Comparison of ENCODE assay signal across 8 cellular contexts in genomic region chr4:25938251-25939186, GRCh38. TPM values are rescaled to one million over a fixed set of nuclear protein-coding genes. Genes with fewer than 3 reads are reported as not detected.
DNase-seq lines count a peak whose midpoint lies in the region; ATAC-seq, FAIRE-seq and TF ChIP-seq lines count a peak whose summit lies in the region.

No MANE protein-coding gene starts in this region.

- no peak for FAIRE-seq in D721Med (lab: Jason Lieb, UNC)

- peak overlapping the region; percentile 31 for H3K4me3 Mint-ChIP-seq in activated T-cell treated with anti-CD3 and anti-CD28 coated beads, Interleukin-2, amount 50 U/mL, for 4 hours
- H3K4me3 Mint-ChIP-seq in nephron = no peak overlapping the region

- H3K36me3 Mint-ChIP-seq in activated T-cell treated with anti-CD3 and anti-CD28 coated beads, Interleukin-2, amount 50 U/mL, for 4 hours (ENCODE audit: insufficient read depth) = no peaks in the 10 kb centered on the region
- no peaks in the 10 kb centered on the region for H3K36me3 Mint-ChIP-seq in nephron (ENCODE audit: low read depth)

- H3K27me3 Mint-ChIP-seq in activated T-cell treated with anti-CD3 and anti-CD28 coated beads, Interleukin-2, amount 50 U/mL, for 4 hours (ENCODE audit: low read depth) = peaks cover 16% of the 10 kb centered on the region
- no peaks in the 10 kb centered on the region for H3K27me3 Mint-ChIP-seq in nephron (ENCODE audit: low read depth)

- H3K4me1 Mint-ChIP-seq in activated T-cell treated with anti-CD3 and anti-CD28 coated beads, Interleukin-2, amount 50 U/mL, for 4 hours (ENCODE audit: low read depth) = peaks cover 22% of the 10 kb centered on the region
- peaks cover 17% of the 10 kb centered on the region for H3K4me1 Mint-ChIP-seq in nephron

- CTCF ChIA-PET in AG04449 (lab: Yijun Ruan, JAX) = interaction anchor here (0.9 to 1.9 kb wide), 5 partner anchors 9 to 51 kb away, joined by 4 to 10 read pairs (median 4); no protein-coding TSS in a partner anchor

- peak overlapping the region in 2 of 3 experiments; percentile 15 to 76 for H3K27ac Mint-ChIP-seq in nephron

- POLR2A ChIA-PET in AG04449 (lab: Yijun Ruan, JAX) = interaction anchor here (1.0 kb wide), 1 partner anchor 25 kb away, joined by 3 read pairs; the partner anchor contains the start of gene SMIM20

- H3K9me3 Mint-ChIP-seq in activated T-cell treated with anti-CD3 and anti-CD28 coated beads, Interleukin-2, amount 50 U/mL, for 4 hours = no peaks in the 10 kb centered on the region
- peaks cover 5% of the 10 kb centered on the region for H3K9me3 Mint-ChIP-seq in nephron

- DNase-seq in AG04449 (ENCODE audit: low read depth, low spot score) = peak; percentile 21
- no peak for DNase-seq in activated T-cell treated with anti-CD3 and anti-CD28 coated beads, Interleukin-2, amount 50 U/mL, for 4 hours
- no peak for DNase-seq in cerebellum (ENCODE audit: low spot score)
- DNase-seq in LoVo (ENCODE audit: low spot score) = no peak
- DNase-seq in D721Med (ENCODE audit: insufficient read length, low spot score) = no peak

- ATAC-seq in GM19025 (IDR thresholded peaks at IDR 0.05; ENCODE audit: low read depth, unreplicated experiment) = peak; percentile 88
- peak; percentile 92 for ATAC-seq in HG03097 (IDR thresholded peaks at IDR 0.05; ENCODE audit: low FRiP score, unreplicated experiment)
- ATAC-seq in activated T-cell treated with anti-CD3 and anti-CD28 coated beads, Interleukin-2, amount 50 U/mL, for 4 hours = peak; percentile 93 to 96

- H3K4me3 ChIP-seq in AG04449 (ENCODE audit: low read depth, low read length) = no peak overlapping the region

- no peak for TF ChIP-seq CTCF in AG04449 (IDR thresholded peaks at IDR 0.05; ENCODE audit: insufficient read depth, low read length, missing control alignments)
- TF ChIP-seq CTCF in nephron (IDR thresholded peaks at IDR 0.05; ENCODE audit: unreplicated experiment in 3 of 3) = no peak
- TF ChIP-seq CTCF in D721Med (IDR thresholded peaks at IDR 0.05; ENCODE audit: insufficient read depth, missing control alignments) = no peak

RNA-seq across cellular contexts. Expression of gene SMIM20, which starts 24.5 kb away (rescaled TPM):
- total RNA-seq in activated T-cell treated with anti-CD3 and anti-CD28 coated beads, Interleukin-2, amount 50 U/mL, for 4 hours = 10 to 100 TPM; 18.9 to 22.7 (median 19.5) TPM
- total RNA-seq in cerebellum = 11.6 TPM
